In genomic region chr5:149550267-149550582, GRCh38 we compare ENCODE assay signal across 8 cellular contexts. TPM values are rescaled to one million over a fixed set of nuclear protein-coding genes. Genes with fewer than 3 reads are reported as not detected.
DNase-seq lines count a peak whose midpoint lies in the region; ATAC-seq, FAIRE-seq and TF ChIP-seq lines count a peak whose summit lies in the region.

No MANE protein-coding gene starts in this region.

- intact Hi-C loops in activated T-helper 2 cell treated with anti-CD3 and anti-CD28 coated beads, Interferon-gamma antibody, Interleukin-2, Interleukin-4, amounts not matched to agents 10 μg/mL and 5 μg/mL and 100 μg/mL, durations not matched to agents 14 hours and 24 hours and 36 hours (cut with micrococcal nuclease): loop anchor here (1.0 to 2.0 kb wide), 2 partner anchors 26 to 193 kb away; no protein-coding TSS in a partner anchor

- TF ChIP-seq CTCF in AG04449 (IDR thresholded peaks at IDR 0.05; ENCODE audit: insufficient read depth, low read length, missing control alignments) (no peak), right atrium auricular region (IDR thresholded peaks at IDR 0.05) (no peak)

- H3K9ac ChIP-seq in HUES48 (ENCODE audit: low read depth, low read length) (peak overlapping the region; percentile 96), skeletal muscle tissue (ENCODE audit: low read depth in 1 of 3, low read length in 3 of 3) (peak overlapping the region; percentile 94 to 100 (median 100))

- H3K4me3 ChIP-seq in AG04449 (ENCODE audit: low read depth, low read length) (peak overlapping the region; percentile 95), HUES48 (ENCODE audit: low read depth, low read length) (peak overlapping the region; percentile 100), right atrium auricular region (peak overlapping the region; percentile 77 to 94), skeletal muscle tissue (ENCODE audit: low read length in 3 of 3) (peak overlapping the region; percentile 76 to 100 (median 99))

- no peaks in the 10 kb centered on the region for H3K9me3 ChIP-seq in HUES48 (ENCODE audit: control insufficient read depth, insufficient read depth, low read length)
- no peaks in the 10 kb centered on the region for H3K9me3 ChIP-seq in right atrium auricular region
- no peaks in the 10 kb centered on the region for H3K9me3 ChIP-seq in skeletal muscle tissue (ENCODE audit: control insufficient read depth in 3 of 3, low read length in 3 of 3)

- CTCF ChIA-PET in AG04449 (lab: Yijun Ruan, JAX): interaction anchor here (0.7 to 15.7 kb wide), 10 partner anchors 11 to 227 kb away, joined by 3 to 678 read pairs (median 4); no protein-coding TSS in a partner anchor

- H3K9me3 Mint-ChIP-seq in activated T-helper 2 cell treated with anti-CD3 and anti-CD28 coated beads, Interferon-gamma antibody, Interleukin-2, Interleukin-4, amounts not matched to agents 10 μg/mL and 5 μg/mL and 100 μg/mL, durations not matched to agents 14 hours and 24 hours and 36 hours: no peaks in the 10 kb centered on the region

- peaks cover 23% of the 10 kb centered on the region for H3K4me1 Mint-ChIP-seq in activated T-helper 2 cell treated with anti-CD3 and anti-CD28 coated beads, Interferon-gamma antibody, Interleukin-2, Interleukin-4, amounts not matched to agents 10 μg/mL and 5 μg/mL and 100 μg/mL, durations not matched to agents 14 hours and 24 hours and 36 hours (ENCODE audit: low read depth)

- peak overlapping the region; percentile 96 for H3K4me3 Mint-ChIP-seq in activated T-helper 2 cell treated with anti-CD3 and anti-CD28 coated beads, Interferon-gamma antibody, Interleukin-2, Interleukin-4, amounts not matched to agents 10 μg/mL and 5 μg/mL and 100 μg/mL, durations not matched to agents 14 hours and 24 hours and 36 hours (ENCODE audit: low read depth)

- H3K27me3 ChIP-seq in HUES48 (ENCODE audit: control insufficient read depth, insufficient read depth, low read length) (no peaks in the 10 kb centered on the region), right atrium auricular region (no peaks in the 10 kb centered on the region), skeletal muscle tissue (ENCODE audit: control insufficient read depth in 3 of 3, insufficient read depth in 3 of 3, low read length in 3 of 3) (no peaks in the 10 kb centered on the region)

- no peak for FAIRE-seq in GM19239 (lab: Jason Lieb, UNC)

- POLR2A ChIA-PET in AG04449 (lab: Yijun Ruan, JAX): interaction anchor here (0.7 to 2.8 kb wide), 8 partner anchors 9 to 143 kb away, joined by 4 to 23 read pairs (median 6); no protein-coding TSS in a partner anchor

- peaks cover 50% of the 10 kb centered on the region for H3K36me3 Mint-ChIP-seq in activated T-helper 2 cell treated with anti-CD3 and anti-CD28 coated beads, Interferon-gamma antibody, Interleukin-2, Interleukin-4, amounts not matched to agents 10 μg/mL and 5 μg/mL and 100 μg/mL, durations not matched to agents 14 hours and 24 hours and 36 hours (ENCODE audit: low read depth)

- ATAC-seq in GM21515 (IDR thresholded peaks at IDR 0.05; ENCODE audit: unreplicated experiment): no peak

- no peak for DNase-seq in AG04449 (ENCODE audit: low read depth, low spot score)
- DNase-seq in activated T-helper 2 cell treated with anti-CD3 and anti-CD28 coated beads, Interferon-gamma antibody, Interleukin-2, Interleukin-4, amounts not matched to agents 10 μg/mL and 5 μg/mL and 100 μg/mL, durations not matched to agents 14 hours and 24 hours and 36 hours (ENCODE audit: low spot score): no peak
- no peak for DNase-seq in right atrium auricular region (ENCODE audit: low spot score)
- DNase-seq in NCI-H2171 treated with DMSO at 0.1 percent for 48 hours (lab: John Stamatoyannopoulos, UW): no peak
- DNase-seq in GM19239 (ENCODE audit: insufficient read length, low spot score): no peak

- H3K4me1 ChIP-seq in HUES48 (ENCODE audit: control insufficient read depth, insufficient read depth, low read length): peaks cover 21% of the 10 kb centered on the region
- H3K4me1 ChIP-seq in right atrium auricular region: peaks cover 0 to 46% of the 10 kb centered on the region in 2 donors
- H3K4me1 ChIP-seq in skeletal muscle tissue (ENCODE audit: control insufficient read depth in 3 of 3, insufficient read depth in 3 of 3, low read length in 3 of 3): peaks cover 28 to 39% (median 28%) of the 10 kb centered on the region in 3 donors

- H3K27ac ChIP-seq in HUES48 (ENCODE audit: low read depth, low read length): peak overlapping the region; percentile 100
- H3K27ac ChIP-seq in right atrium auricular region: peak overlapping the region; percentile 98 to 99
- H3K27ac ChIP-seq in skeletal muscle tissue (ENCODE audit: low read depth, low read length): peak overlapping the region; percentile 96

- peak overlapping the region; percentile 100 for H3K27ac Mint-ChIP-seq in activated T-helper 2 cell treated with anti-CD3 and anti-CD28 coated beads, Interferon-gamma antibody, Interleukin-2, Interleukin-4, amounts not matched to agents 10 μg/mL and 5 μg/mL and 100 μg/mL, durations not matched to agents 14 hours and 24 hours and 36 hours

- H3K36me3 ChIP-seq in HUES48 (ENCODE audit: control insufficient read depth, insufficient read depth, low read length): peaks cover 41% of the 10 kb centered on the region
- peaks cover 42% of the 10 kb centered on the region for H3K36me3 ChIP-seq in right atrium auricular region
- peaks cover 4 to 17% (median 12%) of the 10 kb centered on the region in 3 donors for H3K36me3 ChIP-seq in skeletal muscle tissue (ENCODE audit: control insufficient read depth in 3 of 3, insufficient read depth in 3 of 3, low read length in 3 of 3)

- no peaks in the 10 kb centered on the region for H3K27me3 Mint-ChIP-seq in activated T-helper 2 cell treated with anti-CD3 and anti-CD28 coated beads, Interferon-gamma antibody, Interleukin-2, Interleukin-4, amounts not matched to agents 10 μg/mL and 5 μg/mL and 100 μg/mL, durations not matched to agents 14 hours and 24 hours and 36 hours (ENCODE audit: low read depth)

RNA-seq across cellular contexts. Expression of gene CSNK1A1, which starts 1.0 kb away (rescaled TPM):
- 176 and 194 TPM in 2 replicates for total RNA-seq in activated T-helper 2 cell treated with anti-CD3 and anti-CD28 coated beads, Interferon-gamma antibody, Interleukin-2, Interleukin-4, amounts not matched to agents 10 μg/mL and 5 μg/mL and 100 μg/mL, durations not matched to agents 14 hours and 24 hours and 36 hours
- total RNA-seq in right atrium auricular region (100 to 1,000 TPM; 171 to 192 TPM), skeletal muscle tissue (161 TPM)

RNA-seq across cellular contexts. Expression of gene ARHGEF37, which starts 31.1 kb away (rescaled TPM):
- total RNA-seq in activated T-helper 2 cell treated with anti-CD3 and anti-CD28 coated beads, Interferon-gamma antibody, Interleukin-2, Interleukin-4, amounts not matched to agents 10 μg/mL and 5 μg/mL and 100 μg/mL, durations not matched to agents 14 hours and 24 hours and 36 hours: 1.1 and 1.6 TPM in 2 replicates
- total RNA-seq in right atrium auricular region (10 to 100 TPM; 11.0 to 13.7 TPM), skeletal muscle tissue (2.1 TPM)
